ENCODE assay signal across 18 cellular contexts in genomic region chr1:27647328-27647727, GRCh38. TPM values are rescaled to one million over a fixed set of nuclear protein-coding genes. Genes with fewer than 3 reads are reported as not detected.
DNase-seq lines count a peak whose midpoint lies in the region; ATAC-seq and TF ChIP-seq lines count a peak whose summit lies in the region.
"Had no signal": no experiment of that assay in that cellular context is flagged by ENCODE, and none has a peak within 500 bp of the region (broad histone marks: within the 10 kb centered on the region; RNA-seq: fewer than 3 reads in every experiment).

No MANE protein-coding gene starts in this region.

- no peaks in the 10 kb centered on the region for H3K36me3 ChIP-seq in right atrium auricular region
- H3K36me3 ChIP-seq: BE2C had no signal

- no peaks in the 10 kb centered on the region for H3K27me3 Mint-ChIP-seq in activated T-helper 1 cell treated with anti-CD3 and anti-CD28 coated beads, Interleukin-12 subunit alpha, Interleukin-12 subunit beta, Interleukin-2, Interleukin-4 antibody, amounts not matched to agents 30 ng/mL and 10 ng/mL and 1 ng/mL, durations not matched to agents 14 hours and 24 hours and 36 hours (ENCODE audit: insufficient read depth)
- H3K27me3 Mint-ChIP-seq in dendritic cell treated with granulocyte-macrophage colony-stimulating factor and Interleukin-4, amounts not matched to agents 40 ng/mL and 50 ng/mL, for 4 days: no peaks in the 10 kb centered on the region
- H3K27me3 Mint-ChIP-seq: CD4-positive, CD25-positive, alpha-beta regulatory T cell had no signal

- H3K27ac ChIP-seq in right atrium auricular region: peak overlapping the region; percentile 30 to 58

- H3K4me1 ChIP-seq in right atrium auricular region: peaks cover 0 to 48% of the 10 kb centered on the region in 2 donors
- H3K4me1 ChIP-seq: BE2C had no signal

- no peak for ATAC-seq in left cardiac atrium
- ATAC-seq: GM23338, HCT116 had no signal

- no peak overlapping the region for H3K4me3 ChIP-seq in right atrium auricular region
- H3K4me3 ChIP-seq: GM23338 had no signal

- DNase-seq in right atrium auricular region (ENCODE audit: low spot score) (no peak), left cardiac atrium (no peak), glomerular visceral epithelial cell (ENCODE audit: extremely low spot score) (no peak), GM20000 (ENCODE audit: low spot score) (no peak)
- DNase-seq in activated T-helper 1 cell treated with anti-CD3 and anti-CD28 coated beads, Interleukin-12 subunit alpha, Interleukin-12 subunit beta, Interleukin-2, Interleukin-4 antibody, amounts not matched to agents 30 ng/mL and 10 ng/mL and 1 ng/mL, durations not matched to agents 14 hours and 24 hours and 36 hours (ENCODE audit: low spot score): no peak
- DNase-seq: ACHN; BE2C; C1 segment of cervical spinal cord; CD4-positive, CD25-positive, alpha-beta regulatory T cell; CD8-positive, alpha-beta memory T cell; COR-L47; DMS 273 treated with DMSO at 0.1 percent for 48 hours; DMS53; H7; HFFc6 had no signal

- peaks cover 2% of the 10 kb centered on the region for H3K36me3 Mint-ChIP-seq in activated T-helper 1 cell treated with anti-CD3 and anti-CD28 coated beads, Interleukin-12 subunit alpha, Interleukin-12 subunit beta, Interleukin-2, Interleukin-4 antibody, amounts not matched to agents 30 ng/mL and 10 ng/mL and 1 ng/mL, durations not matched to agents 14 hours and 24 hours and 36 hours (ENCODE audit: low read depth)
- no peaks in the 10 kb centered on the region for H3K36me3 Mint-ChIP-seq in dendritic cell treated with granulocyte-macrophage colony-stimulating factor and Interleukin-4, amounts not matched to agents 40 ng/mL and 50 ng/mL, for 4 days (ENCODE audit: low read depth)
- H3K36me3 Mint-ChIP-seq: CD4-positive, CD25-positive, alpha-beta regulatory T cell; CD8-positive, alpha-beta memory T cell had no signal

- no peaks in the 10 kb centered on the region for H3K9me3 ChIP-seq in right atrium auricular region
- H3K9me3 ChIP-seq: BE2C had no signal

- H3K27ac Mint-ChIP-seq in activated T-helper 1 cell treated with anti-CD3 and anti-CD28 coated beads, Interleukin-12 subunit alpha, Interleukin-12 subunit beta, Interleukin-2, Interleukin-4 antibody, amounts not matched to agents 30 ng/mL and 10 ng/mL and 1 ng/mL, durations not matched to agents 14 hours and 24 hours and 36 hours: peak overlapping the region; percentile 49
- peak overlapping the region; percentile 63 for H3K27ac Mint-ChIP-seq in dendritic cell treated with granulocyte-macrophage colony-stimulating factor and Interleukin-4, amounts not matched to agents 40 ng/mL and 50 ng/mL, for 4 days
- H3K27ac Mint-ChIP-seq: GM23338, HFFc6 had no signal

- no peaks in the 10 kb centered on the region for H3K9me3 Mint-ChIP-seq in activated T-helper 1 cell treated with anti-CD3 and anti-CD28 coated beads, Interleukin-12 subunit alpha, Interleukin-12 subunit beta, Interleukin-2, Interleukin-4 antibody, amounts not matched to agents 30 ng/mL and 10 ng/mL and 1 ng/mL, durations not matched to agents 14 hours and 24 hours and 36 hours
- no peaks in the 10 kb centered on the region for H3K9me3 Mint-ChIP-seq in dendritic cell treated with granulocyte-macrophage colony-stimulating factor and Interleukin-4, amounts not matched to agents 40 ng/mL and 50 ng/mL, for 4 days
- H3K9me3 Mint-ChIP-seq: CD4-positive, CD25-positive, alpha-beta regulatory T cell; CD8-positive, alpha-beta memory T cell; GM23338; HFFc6 had no signal

- H3K4me1 Mint-ChIP-seq in activated T-helper 1 cell treated with anti-CD3 and anti-CD28 coated beads, Interleukin-12 subunit alpha, Interleukin-12 subunit beta, Interleukin-2, Interleukin-4 antibody, amounts not matched to agents 30 ng/mL and 10 ng/mL and 1 ng/mL, durations not matched to agents 14 hours and 24 hours and 36 hours (ENCODE audit: low read depth): peaks cover 37% of the 10 kb centered on the region
- H3K4me1 Mint-ChIP-seq in dendritic cell treated with granulocyte-macrophage colony-stimulating factor and Interleukin-4, amounts not matched to agents 40 ng/mL and 50 ng/mL, for 4 days (ENCODE audit: low read depth): peaks cover 38% of the 10 kb centered on the region

- TF ChIP-seq CTCF in right atrium auricular region (IDR thresholded peaks at IDR 0.05) (no peak), GM20000 (IDR thresholded peaks at IDR 0.05; ENCODE audit: extremely low read depth, missing control alignments) (no peak)

- intact Hi-C loops in left cardiac atrium (cut with DNase I): no loop called here
- intact Hi-C loops in activated T-helper 1 cell treated with anti-CD3 and anti-CD28 coated beads, Interleukin-12 subunit alpha, Interleukin-12 subunit beta, Interleukin-2, Interleukin-4 antibody, amounts not matched to agents 30 ng/mL and 10 ng/mL and 1 ng/mL, durations not matched to agents 14 hours and 24 hours and 36 hours (cut with micrococcal nuclease): no loop called here
- intact Hi-C loops in dendritic cell treated with granulocyte-macrophage colony-stimulating factor and Interleukin-4, amounts not matched to agents 40 ng/mL and 50 ng/mL, for 4 days (cut with micrococcal nuclease): no loop called here

- H3K27me3 ChIP-seq in right atrium auricular region: no peaks in the 10 kb centered on the region
- H3K27me3 ChIP-seq: BE2C had no signal

- H3K4me3 Mint-ChIP-seq in activated T-helper 1 cell treated with anti-CD3 and anti-CD28 coated beads, Interleukin-12 subunit alpha, Interleukin-12 subunit beta, Interleukin-2, Interleukin-4 antibody, amounts not matched to agents 30 ng/mL and 10 ng/mL and 1 ng/mL, durations not matched to agents 14 hours and 24 hours and 36 hours: no peak overlapping the region
- no peak overlapping the region for H3K4me3 Mint-ChIP-seq in dendritic cell treated with granulocyte-macrophage colony-stimulating factor and Interleukin-4, amounts not matched to agents 40 ng/mL and 50 ng/mL, for 4 days
- H3K4me3 Mint-ChIP-seq: CD4-positive, CD25-positive, alpha-beta regulatory T cell; CD8-positive, alpha-beta memory T cell; GM23338; HFFc6 had no signal

RNA-seq across cellular contexts. Expression of gene FGR, which starts 12.3 kb away (rescaled TPM):
- 10 to 100 TPM in 1 of 2 donors, 1 to 10 TPM in 1; 5.7 to 19.8 TPM for total RNA-seq in right atrium auricular region
- total RNA-seq in left cardiac atrium: 10 to 100 TPM in 1 of 2 donors, 1 to 10 TPM in 1; 8.6 to 10.7 TPM
- total RNA-seq in activated T-helper 1 cell treated with anti-CD3 and anti-CD28 coated beads, Interleukin-12 subunit alpha, Interleukin-12 subunit beta, Interleukin-2, Interleukin-4 antibody, amounts not matched to agents 30 ng/mL and 10 ng/mL and 1 ng/mL, durations not matched to agents 14 hours and 24 hours and 36 hours: 0.21 and 0.27 TPM in 2 replicates
- total RNA-seq: HFFc6 had no signal

RNA-seq across cellular contexts. Expression of gene IFI6, which starts 24.7 kb away (rescaled TPM):
- total RNA-seq in right atrium auricular region (10 to 100 TPM; 40.2 to 43.3 TPM), left cardiac atrium (100 to 1,000 TPM in 1 of 2 donors, 10 to 100 TPM in 1; 40.6 to 143 TPM)
- 71.7 and 85.6 TPM in 2 replicates for total RNA-seq in activated T-helper 1 cell treated with anti-CD3 and anti-CD28 coated beads, Interleukin-12 subunit alpha, Interleukin-12 subunit beta, Interleukin-2, Interleukin-4 antibody, amounts not matched to agents 30 ng/mL and 10 ng/mL and 1 ng/mL, durations not matched to agents 14 hours and 24 hours and 36 hours

RNA-seq across cellular contexts. Expression of gene AHDC1, which starts 43.4 kb away (rescaled TPM):
- total RNA-seq in right atrium auricular region (10 to 100 TPM; 23.5 to 35.0 TPM), left cardiac atrium (10 to 100 TPM; 37.6 to 39.1 TPM)
- total RNA-seq in activated T-helper 1 cell treated with anti-CD3 and anti-CD28 coated beads, Interleukin-12 subunit alpha, Interleukin-12 subunit beta, Interleukin-2, Interleukin-4 antibody, amounts not matched to agents 30 ng/mL and 10 ng/mL and 1 ng/mL, durations not matched to agents 14 hours and 24 hours and 36 hours: 33.7 and 33.9 TPM in 2 replicates
